ENCODE assay signal across 9 cellular contexts in the genomic region with DNA sequence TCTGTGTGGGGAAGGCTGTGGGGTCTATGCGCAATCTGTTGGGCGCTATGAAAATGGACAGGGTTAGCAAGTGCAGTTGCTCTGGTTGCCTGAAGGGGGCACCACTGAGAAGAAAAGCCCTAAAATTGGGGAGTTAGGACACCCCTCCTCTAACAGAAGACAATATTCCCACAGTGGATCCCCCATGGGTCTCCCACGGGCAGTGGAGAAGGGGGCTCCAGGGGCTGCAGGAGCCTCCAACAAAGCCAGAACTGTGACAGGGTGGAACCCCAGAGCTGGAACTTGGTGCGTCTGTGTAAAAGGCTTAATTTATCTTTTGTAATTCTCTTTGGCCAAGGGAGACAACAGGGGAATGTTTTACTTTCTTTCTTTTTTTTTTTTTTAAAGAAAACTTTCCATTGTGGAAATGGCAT. TPM values are rescaled to one million over a fixed set of nuclear protein-coding genes. Genes with fewer than 3 reads are reported as not detected.
DNase-seq lines count a peak whose midpoint lies in the region; ATAC-seq and TF ChIP-seq lines count a peak whose summit lies in the region.
"Had no signal": no experiment of that assay in that cellular context is flagged by ENCODE, and none has a peak within 500 bp of the region (broad histone marks: within the 10 kb centered on the region; RNA-seq: fewer than 3 reads in every experiment).

No MANE protein-coding gene starts in this region.

- TF ChIP-seq CTCF in C4-2B (conservative IDR thresholded peaks at IDR 0.05) (peak; percentile 85), HL-60 (IDR thresholded peaks at IDR 0.05; ENCODE audit: insufficient read depth, low read length) (peak; percentile 62), nephron (IDR thresholded peaks at IDR 0.05; ENCODE audit: unreplicated experiment in 3 of 3) (peak; percentile 66 to 76 (median 67))

- H3K4me3 Mint-ChIP-seq in nephron = no peak overlapping the region
- no peak overlapping the region for H3K4me3 Mint-ChIP-seq in activated T-helper 17 cell treated with anti-CD3 and anti-CD28 coated beads, Interleukin-2, amount 50 U/mL, for 72 hours

- DNase-seq in HL-60 (ENCODE audit: low read depth in 1 of 2, low spot score in 1 of 2) (no peak), dermis blood vessel endothelial cell (peak; percentile 35), NCI-H82 (lab: John Stamatoyannopoulos, UW) (no peak), NCI-H146 treated with DMSO at 0.1 percent for 48 hours (lab: John Stamatoyannopoulos, UW; ENCODE audit: unreplicated experiment) (no peak), NCI-H1417 (lab: John Stamatoyannopoulos, UW) (no peak)
- DNase-seq: KG1 had no signal

- H3K4me1 Mint-ChIP-seq in nephron = peaks cover 24% of the 10 kb centered on the region
- no peaks in the 10 kb centered on the region for H3K4me1 Mint-ChIP-seq in activated T-helper 17 cell treated with anti-CD3 and anti-CD28 coated beads, Interleukin-2, amount 50 U/mL, for 72 hours

- H3K36me3 Mint-ChIP-seq in nephron (ENCODE audit: low read depth) = peaks cover 4% of the 10 kb centered on the region
- H3K36me3 Mint-ChIP-seq in activated T-helper 17 cell treated with anti-CD3 and anti-CD28 coated beads, Interleukin-2, amount 50 U/mL, for 72 hours (ENCODE audit: low read depth) = no peaks in the 10 kb centered on the region

- peaks cover 2% of the 10 kb centered on the region for H3K9me3 Mint-ChIP-seq in nephron
- H3K9me3 Mint-ChIP-seq in activated T-helper 17 cell treated with anti-CD3 and anti-CD28 coated beads, Interleukin-2, amount 50 U/mL, for 72 hours = no peaks in the 10 kb centered on the region

- H3K27me3 Mint-ChIP-seq in nephron (ENCODE audit: low read depth) = peaks cover 29% of the 10 kb centered on the region
- H3K27me3 Mint-ChIP-seq in activated T-helper 17 cell treated with anti-CD3 and anti-CD28 coated beads, Interleukin-2, amount 50 U/mL, for 72 hours = peaks cover 8% of the 10 kb centered on the region

- no peaks in the 10 kb centered on the region for H3K27me3 ChIP-seq in HL-60 (ENCODE audit: insufficient read depth, poor library complexity, severe bottlenecking)

- peak overlapping the region; percentile 64 to 77 (median 75) for H3K27ac Mint-ChIP-seq in nephron
- H3K27ac Mint-ChIP-seq in activated T-helper 17 cell treated with anti-CD3 and anti-CD28 coated beads, Interleukin-2, amount 50 U/mL, for 72 hours = no peak overlapping the region

- ATAC-seq in activated T-helper 17 cell treated with anti-CD3 and anti-CD28 coated beads, Interleukin-2, amount 50 U/mL, for 72 hours (replicated peaks) = no peak

- no peak overlapping the region for H3K4me3 ChIP-seq in HL-60 (replicated peaks; ENCODE audit: insufficient read depth, low read length)

- H3K27ac ChIP-seq in C4-2B (no peak overlapping the region), HL-60 (replicated peaks) (no peak overlapping the region)

RNA-seq across cellular contexts. Expression of a gene that starts 12.5 kb away (rescaled TPM):
- total RNA-seq in dermis blood vessel endothelial cell = 5.3 and 6.6 TPM in 2 replicates
- total RNA-seq in activated T-helper 17 cell treated with anti-CD3 and anti-CD28 coated beads, Interleukin-2, amount 50 U/mL, for 72 hours = not detected
